Comparison of ENCODE assay signal across 29 cellular contexts in genomic region chr11:120457996-120458395, GRCh38. TPM values are rescaled to one million over a fixed set of nuclear protein-coding genes. Genes with fewer than 3 reads are reported as not detected.
"Had no signal": no experiment of that assay in that cellular context is flagged by ENCODE, and none has a peak within 500 bp of the region (broad histone marks: within the 10 kb centered on the region; RNA-seq: fewer than 3 reads in every experiment).

No MANE protein-coding gene starts in this region.

- H3K4me3 ChIP-seq: cardiac muscle cell, colonic mucosa, heart right ventricle, psoas muscle, suprapubic skin, tibial artery, upper lobe of right lung had no signal

- H3K9ac ChIP-seq: parathyroid adenoma had no signal

- H3K9me3 ChIP-seq: colonic mucosa, heart right ventricle, psoas muscle, suprapubic skin, tibial artery, upper lobe of right lung had no signal

- H2AFZ ChIP-seq: parathyroid adenoma had no signal

- H3K9me3 Mint-ChIP-seq: activated naive CD4-positive, alpha-beta T cell treated with anti-CD3 and anti-CD28 coated beads, Interleukin-2, amount 10 ng/mL, durations not matched to agents 7 days and 5 days; memory B cell; naive thymus-derived CD8-positive, alpha-beta T cell; neural crest cell; T-helper 2 cell treated with Interferon-gamma antibody and Interleukin-4, amounts not matched to agents 5 μg/mL and 100 μg/mL, for 36 hours had no signal

- H3K36me3 Mint-ChIP-seq: activated naive CD4-positive, alpha-beta T cell treated with anti-CD3 and anti-CD28 coated beads, Interleukin-2, amount 10 ng/mL, durations not matched to agents 7 days and 5 days had no signal

- H3K4me3 Mint-ChIP-seq: activated naive CD4-positive, alpha-beta T cell treated with anti-CD3 and anti-CD28 coated beads, Interleukin-2, amount 10 ng/mL, durations not matched to agents 7 days and 5 days; memory B cell; naive thymus-derived CD8-positive, alpha-beta T cell; neural crest cell; T-helper 2 cell treated with Interferon-gamma antibody and Interleukin-4, amounts not matched to agents 5 μg/mL and 100 μg/mL, for 36 hours had no signal

- H3K27me3 ChIP-seq: cardiac muscle cell, colonic mucosa, heart right ventricle, suprapubic skin, tibial artery, upper lobe of right lung had no signal

- ATAC-seq: esophagus mucosa; heart right ventricle; naive thymus-derived CD8-positive, alpha-beta T cell; psoas muscle; upper lobe of right lung had no signal

- H3K4me1 Mint-ChIP-seq: activated naive CD4-positive, alpha-beta T cell treated with anti-CD3 and anti-CD28 coated beads, Interleukin-2, amount 10 ng/mL, durations not matched to agents 7 days and 5 days; memory B cell; neural crest cell had no signal

- H3K4me1 ChIP-seq: colonic mucosa, parathyroid adenoma, psoas muscle, suprapubic skin, tibial artery, upper lobe of right lung had no signal

- H3K27me3 Mint-ChIP-seq: activated naive CD4-positive, alpha-beta T cell treated with anti-CD3 and anti-CD28 coated beads, Interleukin-2, amount 10 ng/mL, durations not matched to agents 7 days and 5 days; memory B cell; naive thymus-derived CD8-positive, alpha-beta T cell had no signal

- DNase-seq: activated CD4-positive, alpha-beta T cell treated with anti-CD3 and anti-CD28 coated beads for 4 hours; activated CD4-positive, alpha-beta T cell treated with anti-CD3 and anti-CD28 coated beads, Interleukin-2, amount 50 U/mL, for 48 hours; activated CD8-positive, alpha-beta memory T cell treated with anti-CD3 and anti-CD28 coated beads, Interleukin-2, amount 50 U/mL, for 4 hours; activated gamma-delta T cell; activated naive CD4-positive, alpha-beta T cell treated with anti-CD3 and anti-CD28 coated beads, Interleukin-2, amount 10 ng/mL, durations not matched to agents 7 days and 5 days; activated T-cell treated with anti-CD3 and anti-CD28 coated beads, Interleukin-2, amount 50 U/mL, for 1 hour; amygdala; cerebellar nuclear complex; colonic mucosa; effector CD8-positive, alpha-beta T cell; foreskin melanocyte; heart right ventricle; naive thymus-derived CD8-positive, alpha-beta T cell; occipital lobe; psoas muscle; stimulated activated CD4-positive, alpha-beta T cell treated with anti-CD3 and anti-CD28 coated beads, Interleukin-15, amount 100 ng/mL, for 24 hours; stimulated activated CD4-positive, alpha-beta T cell treated with anti-CD3 and anti-CD28 coated beads, Interleukin-2, amount 100 ng/mL, for 24 hours; stimulated activated naive CD4-positive, alpha-beta T cell; T-helper 1 cell; tibial artery; upper lobe of right lung had no signal

- H3K27ac Mint-ChIP-seq: activated naive CD4-positive, alpha-beta T cell treated with anti-CD3 and anti-CD28 coated beads, Interleukin-2, amount 10 ng/mL, durations not matched to agents 7 days and 5 days; memory B cell; naive thymus-derived CD8-positive, alpha-beta T cell; T-helper 2 cell treated with Interferon-gamma antibody and Interleukin-4, amounts not matched to agents 5 μg/mL and 100 μg/mL, for 36 hours had no signal

- H3K79me2 ChIP-seq: parathyroid adenoma had no signal

- H3K27ac ChIP-seq: cardiac muscle cell, colonic mucosa, heart right ventricle, parathyroid adenoma, psoas muscle, suprapubic skin, tibial artery, upper lobe of right lung had no signal

RNA-seq across cellular contexts. Expression of gene GRIK4, which starts 53.6 kb away (rescaled TPM):
- total RNA-seq: dermis microvascular lymphatic vessel endothelial cell; naive thymus-derived CD8-positive, alpha-beta T cell had no signal
